In genomic region chr3:56682458-56683121, GRCh38 we compare ENCODE assay signal across 8 cellular contexts. TPM values are rescaled to one million over a fixed set of nuclear protein-coding genes. Genes with fewer than 3 reads are reported as not detected.
DNase-seq lines count a peak whose midpoint lies in the region; ATAC-seq and TF ChIP-seq lines count a peak whose summit lies in the region.

No MANE protein-coding gene starts in this region.

- H3K4me3 ChIP-seq in ectodermal cell (ENCODE audit: insufficient read depth, low read depth, low read length), result peak overlapping the region; percentile 85

- peaks cover 33% of the 10 kb centered on the region for H3K9me3 Mint-ChIP-seq in activated CD8-positive, alpha-beta T cell treated with anti-CD3 and anti-CD28 coated beads, Interleukin-2, amount 10 ng/mL, durations not matched to agents 7 days and 5 days (ENCODE audit: insufficient read depth)

- no peaks in the 10 kb centered on the region for H3K36me3 ChIP-seq in ectodermal cell (ENCODE audit: control insufficient read depth, insufficient read depth, low read length)

- peak overlapping the region; percentile 96 for H3K4me3 Mint-ChIP-seq in activated CD8-positive, alpha-beta T cell treated with anti-CD3 and anti-CD28 coated beads, Interleukin-2, amount 10 ng/mL, durations not matched to agents 7 days and 5 days

- ATAC-seq in HG03378 (IDR thresholded peaks at IDR 0.05; ENCODE audit: unreplicated experiment), result peak; percentile 66
- ATAC-seq in activated CD8-positive, alpha-beta T cell treated with anti-CD3 and anti-CD28 coated beads, Interleukin-2, amount 10 ng/mL, durations not matched to agents 7 days and 5 days, result peak; percentile 81

- H3K27ac Mint-ChIP-seq in activated CD8-positive, alpha-beta T cell treated with anti-CD3 and anti-CD28 coated beads, Interleukin-2, amount 10 ng/mL, durations not matched to agents 7 days and 5 days, result peak overlapping the region; percentile 97

- peaks cover 59% of the 10 kb centered on the region for H3K36me3 Mint-ChIP-seq in activated CD8-positive, alpha-beta T cell treated with anti-CD3 and anti-CD28 coated beads, Interleukin-2, amount 10 ng/mL, durations not matched to agents 7 days and 5 days (ENCODE audit: low read depth)

- CTCF ChIA-PET in activated CD8-positive, alpha-beta T cell treated with anti-CD3 and anti-CD28 coated beads, Interleukin-2, amount 10 ng/mL, durations not matched to agents 7 days and 5 days (lab: Charles Lee), result interaction anchor here (0.7 to 2.6 kb wide), 14 partner anchors 9 to 306 kb away, joined by 3 to 14 read pairs (median 4); partner anchors contain the start of genes ARHGEF3 and CCDC66

- peaks cover 7% of the 10 kb centered on the region for H3K4me1 ChIP-seq in ectodermal cell (ENCODE audit: control insufficient read depth, insufficient read depth, low read length)

- H3K27ac ChIP-seq in ectodermal cell (ENCODE audit: insufficient read depth, low read depth, low read length, poor library complexity, severe bottlenecking), result peak overlapping the region; percentile 95

- no peaks in the 10 kb centered on the region for H3K27me3 Mint-ChIP-seq in activated CD8-positive, alpha-beta T cell treated with anti-CD3 and anti-CD28 coated beads, Interleukin-2, amount 10 ng/mL, durations not matched to agents 7 days and 5 days (ENCODE audit: low read depth)

- peak; percentile 77 to 80 for DNase-seq in AML-193 (lab: John Stamatoyannopoulos, UW)
- DNase-seq in NCI-H82 (lab: John Stamatoyannopoulos, UW), result peak; percentile 81
- peak; percentile 87 for DNase-seq in activated CD8-positive, alpha-beta T cell treated with anti-CD3 and anti-CD28 coated beads, Interleukin-2, amount 10 ng/mL, durations not matched to agents 7 days and 5 days
- peak; percentile 79 to 82 for DNase-seq in lung microvascular endothelial cell (ENCODE audit: low read depth in 2 of 2)
- DNase-seq in stimulated activated CD4-positive, alpha-beta T cell treated with anti-CD3 and anti-CD28 coated beads, TNF-alpha, amount 100 ng/mL, for 4 hours (ENCODE audit: low read depth in 3 of 3), result peak; percentile 49 to 66 (median 58)

- peaks cover 9% of the 10 kb centered on the region for H3K27me3 ChIP-seq in ectodermal cell (ENCODE audit: control insufficient read depth, insufficient read depth, low read length, poor library complexity, severe bottlenecking)

- TF ChIP-seq POLR2A in GM19099 (IDR thresholded peaks at IDR 0.05; ENCODE audit: extremely low read depth, insufficient read length, low read depth), result peak; percentile 78

- peaks cover 3% of the 10 kb centered on the region for H3K9me3 ChIP-seq in ectodermal cell (ENCODE audit: control insufficient read depth, low read length)

- POLR2A ChIA-PET in activated CD8-positive, alpha-beta T cell treated with anti-CD3 and anti-CD28 coated beads, Interleukin-2, amount 10 ng/mL, durations not matched to agents 7 days and 5 days (lab: Charles Lee), result interaction anchor here (0.6 to 2.1 kb wide), 20 partner anchors 8 to 477 kb away, joined by 3 to 39 read pairs (median 5); partner anchors contain the start of genes ARHGEF3 and CCDC66

- H3K4me1 Mint-ChIP-seq in activated CD8-positive, alpha-beta T cell treated with anti-CD3 and anti-CD28 coated beads, Interleukin-2, amount 10 ng/mL, durations not matched to agents 7 days and 5 days (ENCODE audit: low read depth), result peaks cover 34% of the 10 kb centered on the region

- 0% methylated on average over 58 of the region's 58 CpGs for WGBS in ectodermal cell, 2 experiments

RNA-seq across cellular contexts. Expression of gene TASOR, which starts 0.5 kb away (rescaled TPM):
- 10 to 100 TPM; 60.5 to 61.8 TPM for total RNA-seq in activated CD8-positive, alpha-beta T cell treated with anti-CD3 and anti-CD28 coated beads, Interleukin-2, amount 10 ng/mL, durations not matched to agents 7 days and 5 days
- polyA plus RNA-seq in ectodermal cell (2013, experiment 1 of 4), result 68.5 TPM
- 60.8 TPM for polyA plus RNA-seq in ectodermal cell (2013, experiment 2 of 4)
- 52.5 TPM for polyA plus RNA-seq in ectodermal cell (2013, experiment 3 of 4)
- 63.4 TPM for polyA plus RNA-seq in ectodermal cell (2013, experiment 4 of 4)
- total RNA-seq in lung microvascular endothelial cell, result 48.8 and 69.8 TPM in 2 replicates

Comparison
In these comparisons a context has a peak if more than half of its experiments do, and no peak if none do; other contexts are left out.
1. Peak in every context shown above with its lines: DNase-seq, ATAC-seq, H3K4me3 ChIP-seq and H3K27ac ChIP-seq.